Comparison of ENCODE assay signal across 26 cellular contexts in the genomic region with DNA sequence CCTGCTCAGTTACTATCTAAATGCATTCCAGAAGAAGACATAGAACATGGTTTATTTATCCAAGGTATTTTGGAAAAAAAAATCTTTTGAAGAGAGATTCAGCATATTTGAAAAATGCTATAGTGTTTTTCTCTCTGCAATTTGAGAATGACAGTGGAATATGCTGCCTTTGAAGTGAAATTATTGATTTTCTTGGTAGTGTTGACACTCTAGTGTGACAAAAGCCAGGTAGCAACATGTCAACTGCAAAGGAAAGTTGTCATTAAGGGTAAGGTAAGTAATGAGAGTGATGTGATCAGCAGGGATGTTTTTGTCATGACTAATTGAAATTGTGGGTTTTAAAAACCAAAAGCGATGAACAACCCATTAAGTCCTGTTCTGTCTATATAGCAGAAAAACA.
"Had no signal": no experiment of that assay in that cellular context is flagged by ENCODE, and none has a peak within 500 bp of the region (broad histone marks: within the 10 kb centered on the region; RNA-seq: fewer than 3 reads in every experiment).

No MANE protein-coding gene starts in this region.

- H3K27ac Mint-ChIP-seq: activated B cell treated with CpG ODN at 0.5 μM for 24 hours; activated CD4-positive, alpha-beta memory T cell treated with anti-CD3 and anti-CD28 coated beads for 36 hours; activated naive CD8-positive, alpha-beta T cell; activated T-helper 1 cell treated with anti-CD3 and anti-CD28 coated beads, Interleukin-12 subunit alpha, Interleukin-12 subunit beta, Interleukin-2, Interleukin-4 antibody, amounts not matched to agents 30 ng/mL and 10 ng/mL and 1 ng/mL, durations not matched to agents 14 hours and 24 hours and 36 hours; dendritic cell treated with granulocyte-macrophage colony-stimulating factor and Interleukin-4, amounts not matched to agents 40 ng/mL and 50 ng/mL, for 4 days; memory B cell; naive B cell; neural progenitor cell had no signal

- H3K4me3 Mint-ChIP-seq: activated B cell treated with CpG ODN at 0.5 μM for 24 hours; activated CD4-positive, alpha-beta memory T cell treated with anti-CD3 and anti-CD28 coated beads for 36 hours; activated naive CD8-positive, alpha-beta T cell; activated T-helper 1 cell treated with anti-CD3 and anti-CD28 coated beads, Interleukin-12 subunit alpha, Interleukin-12 subunit beta, Interleukin-2, Interleukin-4 antibody, amounts not matched to agents 30 ng/mL and 10 ng/mL and 1 ng/mL, durations not matched to agents 14 hours and 24 hours and 36 hours; dendritic cell treated with granulocyte-macrophage colony-stimulating factor and Interleukin-4, amounts not matched to agents 40 ng/mL and 50 ng/mL, for 4 days; memory B cell; naive B cell; neural progenitor cell had no signal

- ATAC-seq: gastroesophageal sphincter; heart right ventricle; left ventricle myocardium superior; mucosa of descending colon; stimulated activated naive CD8-positive, alpha-beta T cell treated with anti-CD3 and anti-CD28 coated beads, Interleukin-15, Interleukin-2, amounts not matched to agents 100 U/mL and 50 U/mL, for 24 hours had no signal

- H3K36me3 Mint-ChIP-seq: activated CD4-positive, alpha-beta memory T cell treated with anti-CD3 and anti-CD28 coated beads for 36 hours; activated naive CD8-positive, alpha-beta T cell; naive B cell had no signal

- DNase-seq: activated B cell treated with CpG ODN at 0.5 μM for 24 hours; activated CD4-positive, alpha-beta memory T cell treated with anti-CD3 and anti-CD28 coated beads for 36 hours; activated CD4-positive, alpha-beta T cell treated with anti-CD3 and anti-CD28 coated beads for 4 hours; activated gamma-delta T cell treated with Interleukin-2 at 50 U/mL for 16 hours; activated T-cell treated with anti-CD3 and anti-CD28 coated beads for 4 hours; amniotic stem cell; effector CD8-positive, alpha-beta T cell; heart right ventricle; kidney glomerular epithelial cell; left ventricle myocardium superior; mucosa of descending colon; naive B cell; stimulated activated CD4-positive, alpha-beta T cell treated with anti-CD3 and anti-CD28 coated beads, Interleukin-2, amount 100 ng/mL, for 24 hours; stimulated activated naive CD8-positive, alpha-beta T cell treated with anti-CD3 and anti-CD28 coated beads, Interleukin-15, Interleukin-2, amounts not matched to agents 100 U/mL and 50 U/mL, for 24 hours; substantia nigra; tibial artery had no signal

- H3K9me3 Mint-ChIP-seq: activated B cell treated with CpG ODN at 0.5 μM for 24 hours; activated CD4-positive, alpha-beta memory T cell treated with anti-CD3 and anti-CD28 coated beads for 36 hours; activated T-helper 1 cell treated with anti-CD3 and anti-CD28 coated beads, Interleukin-12 subunit alpha, Interleukin-12 subunit beta, Interleukin-2, Interleukin-4 antibody, amounts not matched to agents 30 ng/mL and 10 ng/mL and 1 ng/mL, durations not matched to agents 14 hours and 24 hours and 36 hours; dendritic cell treated with granulocyte-macrophage colony-stimulating factor and Interleukin-4, amounts not matched to agents 40 ng/mL and 50 ng/mL, for 4 days had no signal

- H3K4me1 Mint-ChIP-seq: activated B cell treated with CpG ODN at 0.5 μM for 24 hours, neural progenitor cell had no signal

- H3K4me3 ChIP-seq: cardiac muscle cell, esophagus muscularis mucosa, gastroesophageal sphincter, heart right ventricle, mucosa of descending colon, neural progenitor cell, prostate gland, right atrium auricular region, tibial artery had no signal

- H3K27me3 Mint-ChIP-seq: activated B cell treated with CpG ODN at 0.5 μM for 24 hours; activated CD4-positive, alpha-beta memory T cell treated with anti-CD3 and anti-CD28 coated beads for 36 hours; activated naive CD8-positive, alpha-beta T cell; dendritic cell treated with granulocyte-macrophage colony-stimulating factor and Interleukin-4, amounts not matched to agents 40 ng/mL and 50 ng/mL, for 4 days; memory B cell; naive B cell had no signal
